25 cellular contexts compared by ENCODE assay signal in genomic region chr6:119109654-119110325, GRCh38. TPM values are rescaled to one million over a fixed set of nuclear protein-coding genes. Genes with fewer than 3 reads are reported as not detected.
DNase-seq lines count a peak whose midpoint lies in the region; ATAC-seq and TF ChIP-seq lines count a peak whose summit lies in the region.
"Had no signal": no experiment of that assay in that cellular context is flagged by ENCODE, and none has a peak within 500 bp of the region (broad histone marks: within the 10 kb centered on the region; RNA-seq: fewer than 3 reads in every experiment).

No MANE protein-coding gene starts in this region.

- intact Hi-C loops in activated naive CD4-positive, alpha-beta T cell treated with anti-CD3 and anti-CD28 coated beads for 36 hours (cut with micrococcal nuclease), result loop anchor here (1.0 to 5.0 kb wide), 11 partner anchors 33 to 1132 kb away; partner anchors contain the start of gene ASF1A

- ATAC-seq in GM18868 (IDR thresholded peaks at IDR 0.05; ENCODE audit: unreplicated experiment) (peak; percentile 25), T-cell (replicated peaks in 1 of 4) (no peak), HG03571 (IDR thresholded peaks at IDR 0.05; ENCODE audit: unreplicated experiment) (no peak)
- ATAC-seq: esophagus mucosa had no signal

- H3K27me3 ChIP-seq in iPS-15b (ENCODE audit: control insufficient read depth, insufficient read depth, low read length) (no peaks in the 10 kb centered on the region), HAP-1 (ENCODE audit: low read depth) (no peaks in the 10 kb centered on the region)
- H3K27me3 ChIP-seq: BLaER1 treated with 17β-estradiol and CSF1 and Interleukin-3, amounts not matched to agents 10 nM and 100 nM; cardiac muscle cell had no signal

- peak overlapping the region; percentile 20 for H3K9ac ChIP-seq in iPS-15b (ENCODE audit: low read depth, low read length)
- H3K9ac ChIP-seq: BLaER1 treated with 17β-estradiol and CSF1 and Interleukin-3, amounts not matched to agents 10 nM and 100 nM had no signal

- H3K27me3 Mint-ChIP-seq in T-cell, result peaks cover 0 to 3% of the 10 kb centered on the region in 2 donors
- H3K27me3 Mint-ChIP-seq in activated naive CD4-positive, alpha-beta T cell treated with anti-CD3 and anti-CD28 coated beads for 36 hours (ENCODE audit: low read depth), result no peaks in the 10 kb centered on the region
- H3K27me3 Mint-ChIP-seq: activated naive CD8-positive, alpha-beta T cell; activated T-helper 17 cell treated with anti-CD3 and anti-CD28 coated beads, Interleukin-2, amount 50 U/mL, for 72 hours had no signal

- peak overlapping the region in 1 of 3 donors; percentile 22 for H3K4me3 Mint-ChIP-seq in T-cell
- no peak overlapping the region for H3K4me3 Mint-ChIP-seq in activated naive CD4-positive, alpha-beta T cell treated with anti-CD3 and anti-CD28 coated beads for 36 hours
- H3K4me3 Mint-ChIP-seq: activated naive CD8-positive, alpha-beta T cell; activated T-helper 17 cell treated with anti-CD3 and anti-CD28 coated beads, Interleukin-2, amount 50 U/mL, for 72 hours; H9; neural crest cell had no signal

- in situ Hi-C loops in HAP-1 (cut with MboI; ENCODE audit: low sequenced_read_pairs), result loop anchor here (10.0 kb wide), 1 partner anchor 135 kb away; no protein-coding TSS in a partner anchor

- H3K4me1 ChIP-seq in iPS-15b (ENCODE audit: control insufficient read depth, insufficient read depth, low read length) (peaks cover 6% of the 10 kb centered on the region), HAP-1 (peaks cover 6% of the 10 kb centered on the region)

- H3K36me3 ChIP-seq in iPS-15b (ENCODE audit: control insufficient read depth, insufficient read depth, low read length) (no peaks in the 10 kb centered on the region), HAP-1 (replicated peaks) (no peaks in the 10 kb centered on the region)
- H3K36me3 ChIP-seq: BLaER1 treated with 17β-estradiol and CSF1 and Interleukin-3, amounts not matched to agents 10 nM and 100 nM; cardiac muscle cell; heart right ventricle had no signal

- POLR2A ChIA-PET in T-cell (lab: Charles Lee), result interaction anchor here in 1 of 2 donors (0.6 kb wide), 1 partner anchor 477 kb away, joined by 3 read pairs; no protein-coding TSS in a partner anchor

- peaks cover 11 to 18% (median 11%) of the 10 kb centered on the region in 3 donors for H3K4me1 Mint-ChIP-seq in T-cell
- peaks cover 26% of the 10 kb centered on the region for H3K4me1 Mint-ChIP-seq in activated naive CD4-positive, alpha-beta T cell treated with anti-CD3 and anti-CD28 coated beads for 36 hours (ENCODE audit: low read depth)

- TF ChIP-seq RAD21 in Ishikawa (IDR thresholded peaks at IDR 0.05; ENCODE audit: low read depth), result no peak

- TF ChIP-seq EP300 in Ishikawa (IDR thresholded peaks at IDR 0.05; ENCODE audit: borderline replicate concordance), result no peak

- H3K36me3 Mint-ChIP-seq in T-cell, result no peaks in the 10 kb centered on the region
- H3K36me3 Mint-ChIP-seq in activated naive CD4-positive, alpha-beta T cell treated with anti-CD3 and anti-CD28 coated beads for 36 hours (ENCODE audit: low read depth), result no peaks in the 10 kb centered on the region
- H3K36me3 Mint-ChIP-seq: activated naive CD8-positive, alpha-beta T cell had no signal

- DNase-seq in T-cell, result no peak
- DNase-seq in HAP-1 (ENCODE audit: low spot score in 2 of 2), result no peak
- no peak for DNase-seq in glomerular visceral epithelial cell (ENCODE audit: extremely low spot score)
- DNase-seq in activated naive CD4-positive, alpha-beta T cell treated with anti-CD3 and anti-CD28 coated beads for 36 hours, result no peak
- DNase-seq: activated CD4-positive, alpha-beta T cell treated with anti-CD3 and anti-CD28 coated beads, Interleukin-2, amount 50 U/mL, for 48 hours; aorta; DMS53; effector memory CD4-positive, alpha-beta T cell; H9; heart right ventricle; NCI-H187 treated with DMSO at 0.1 percent for 48 hours; PC-9; stimulated activated naive CD4-positive, alpha-beta T cell treated with Interleukin-2 at 50 U/mL for 16 hours had no signal

- H3K4me3 ChIP-seq in iPS-15b (ENCODE audit: low read depth, low read length) (no peak overlapping the region), HAP-1 (no peak overlapping the region)
- H3K4me3 ChIP-seq: BLaER1 treated with 17β-estradiol and CSF1 and Interleukin-3, amounts not matched to agents 10 nM and 100 nM; cardiac muscle cell; coronary artery; lung; PC-9 had no signal

- no peaks in the 10 kb centered on the region for H3K9me3 Mint-ChIP-seq in T-cell
- H3K9me3 Mint-ChIP-seq in activated naive CD4-positive, alpha-beta T cell treated with anti-CD3 and anti-CD28 coated beads for 36 hours, result no peaks in the 10 kb centered on the region
- H3K9me3 Mint-ChIP-seq: activated T-helper 17 cell treated with anti-CD3 and anti-CD28 coated beads, Interleukin-2, amount 50 U/mL, for 72 hours; H9 had no signal

- no peaks in the 10 kb centered on the region for H3K9me3 ChIP-seq in iPS-15b (ENCODE audit: control insufficient read depth, insufficient read depth, low read length)
- H3K9me3 ChIP-seq in HAP-1, result no peaks in the 10 kb centered on the region; the same call in 1 of the 2 replicates
- H3K9me3 ChIP-seq: BLaER1 treated with 17β-estradiol and CSF1 and Interleukin-3, amounts not matched to agents 10 nM and 100 nM; heart right ventricle had no signal

- H3K27ac Mint-ChIP-seq in T-cell, result peak overlapping the region; percentile 37 to 52
- no peak overlapping the region for H3K27ac Mint-ChIP-seq in activated naive CD4-positive, alpha-beta T cell treated with anti-CD3 and anti-CD28 coated beads for 36 hours
- H3K27ac Mint-ChIP-seq: activated naive CD8-positive, alpha-beta T cell; H9 had no signal

- CTCF ChIA-PET in T-cell (lab: Charles Lee), result interaction anchor here (0.6 to 3.4 kb wide), 35 partner anchors 10 to 1135 kb away, joined by 3 to 111 read pairs (median 4); partner anchors contain the start of gene FAM184A (in 1 of the 2)
- CTCF ChIA-PET in activated naive CD4-positive, alpha-beta T cell treated with anti-CD3 and anti-CD28 coated beads for 36 hours (lab: Charles Lee), result interaction anchor here (0.5 to 5.8 kb wide), 24 partner anchors 7 to 824 kb away, joined by 3 to 85 read pairs (median 5); partner anchors contain the start of genes ASF1A and FAM184A

TF ChIP-seq in Ishikawa, 13 proteins besides CTCF, POLR2A, EP300 and RAD21:
- peak; percentile 53; the same call in 1 of the 2 replicates for TF ChIP-seq CEBPB (IDR thresholded peaks at IDR 0.05)
- no peak for TF ChIP-seq TCF12 (IDR thresholded peaks at IDR 0.05; ENCODE audit: low read depth)
- TF ChIP-seq YY1 (IDR thresholded peaks at IDR 0.05; ENCODE audit: low read depth), result no peak
- TF ChIP-seq REST (IDR thresholded peaks at IDR 0.05; ENCODE audit: low read depth), result no peak

RNA-seq across cellular contexts. Expression of gene FAM184A, which starts 31.3 kb away (rescaled TPM):
- 1 to 10 TPM; 3.6 to 6.4 (median 5.1) TPM for total RNA-seq in T-cell
- total RNA-seq in activated naive CD4-positive, alpha-beta T cell treated with anti-CD3 and anti-CD28 coated beads for 36 hours, result 10 to 100 TPM; 13.5 to 14.0 TPM
